In genomic region chr10:43036581-43037428, GRCh38 we compare ENCODE assay signal across 17 cellular contexts. TPM values are rescaled to one million over a fixed set of nuclear protein-coding genes. Genes with fewer than 3 reads are reported as not detected.
DNase-seq lines count a peak whose midpoint lies in the region; ATAC-seq and TF ChIP-seq lines count a peak whose summit lies in the region.
"Had no signal": no experiment of that assay in that cellular context is flagged by ENCODE, and none has a peak within 500 bp of the region (broad histone marks: within the 10 kb centered on the region; RNA-seq: fewer than 3 reads in every experiment).

No MANE protein-coding gene starts in this region.

- DNase-seq in activated CD8-positive, alpha-beta memory T cell treated with anti-CD3 and anti-CD28 coated beads, Interleukin-2, amount 50 U/mL, for 48 hours, result peak; percentile 42
- DNase-seq in activated CD8-positive, alpha-beta memory T cell treated with anti-CD3 and anti-CD28 coated beads for 24 hours, result no peak
- DNase-seq in osteoblast (ENCODE audit: insufficient read length, low spot score, missing footprints), result peak; percentile 77
- DNase-seq in NCI-H1694 (lab: John Stamatoyannopoulos, UW), result no peak
- no peak for DNase-seq in GOT3 (lab: John Stamatoyannopoulos, UW)
- no peak for DNase-seq in GDM1 (lab: John Stamatoyannopoulos, UW)
- DNase-seq: BE2C; CD4-positive, alpha-beta memory T cell; NCI-H187; NCI-H226; NCI-H524; NCI-H82; PC-3; SJCRH30 had no signal

- no peaks in the 10 kb centered on the region for H3K79me2 ChIP-seq in osteoblast (ENCODE audit: insufficient read depth, low read length)

- ATAC-seq in esophagus mucosa, result peak; percentile 21
- ATAC-seq: GM12878, K562, PC-3 had no signal

- H3K27me3 ChIP-seq in osteoblast (ENCODE audit: insufficient read depth, low read length), result no peaks in the 10 kb centered on the region
- H3K27me3 ChIP-seq: BE2C, SJCRH30 had no signal

- no peak overlapping the region for H3K4me2 ChIP-seq in osteoblast (ENCODE audit: insufficient read depth, low read length)

- no peak overlapping the region for H3K4me3 ChIP-seq in osteoblast (ENCODE audit: insufficient read depth, low read length)
- H3K4me3 ChIP-seq: GM12878, K562, SJCRH30 had no signal

- H3K36me3 ChIP-seq in osteoblast (ENCODE audit: insufficient read depth, low read length), result no peaks in the 10 kb centered on the region
- H3K36me3 ChIP-seq: BE2C, SJCRH30 had no signal

- H4K20me1 ChIP-seq in osteoblast (ENCODE audit: insufficient read depth, low read length), result no peaks in the 10 kb centered on the region

- no peak overlapping the region for H2AFZ ChIP-seq in osteoblast (ENCODE audit: low read length)

- TF ChIP-seq CTCF in osteoblast (IDR thresholded peaks at IDR 0.05; ENCODE audit: extremely low read depth, low read depth, low read length), result no peak

- no peaks in the 10 kb centered on the region for H3K9me3 ChIP-seq in osteoblast (ENCODE audit: low read depth, low read length)
- H3K9me3 ChIP-seq: SJCRH30 had no signal

- H3K4me1 ChIP-seq in osteoblast (ENCODE audit: insufficient read depth, low read length), result no peaks in the 10 kb centered on the region
- H3K4me1 ChIP-seq: SJCRH30 had no signal

- H3K27ac ChIP-seq in osteoblast (ENCODE audit: low read depth, low read length), result no peak overlapping the region
- H3K27ac ChIP-seq: SJCRH30 had no signal

RNA-seq across cellular contexts. Expression of gene RET, which starts 40.1 kb away (rescaled TPM):
- total RNA-seq in esophagus mucosa (0.20 TPM), osteoblast (under 0.01 TPM in 2 replicates)
- total RNA-seq: CD4-positive, alpha-beta memory T cell; GM12878; PC-3 had no signal

Comparison
In these comparisons a context has a peak if more than half of its experiments do, and no peak if none do; other contexts are left out.
1. DNase-seq: peak in activated CD8-positive, alpha-beta memory T cell treated with anti-CD3 and anti-CD28 coated beads, Interleukin-2, amount 50 U/mL, for 48 hours (single experiment) and osteoblast (single experiment); none in activated CD8-positive, alpha-beta memory T cell treated with anti-CD3 and anti-CD28 coated beads for 24 hours (single experiment), NCI-H1694 (single experiment), GOT3 (single experiment) and GDM1 (single experiment).